ENCODE assay signal across 10 cellular contexts in genomic region chr19:55285225-55285890, GRCh38. TPM values are rescaled to one million over a fixed set of nuclear protein-coding genes. Genes with fewer than 3 reads are reported as not detected.
DNase-seq lines count a peak whose midpoint lies in the region; ATAC-seq and TF ChIP-seq lines count a peak whose summit lies in the region.
"Had no signal": no experiment of that assay in that cellular context is flagged by ENCODE, and none has a peak within 500 bp of the region (broad histone marks: within the 10 kb centered on the region; RNA-seq: fewer than 3 reads in every experiment).

No MANE protein-coding gene starts in this region.

- no peaks in the 10 kb centered on the region for H3K36me3 Mint-ChIP-seq in CD14-positive monocyte

- H3K27ac ChIP-seq in Panc1 (ENCODE audit: low read length) (no peak overlapping the region), fibroblast of lung (ENCODE audit: insufficient read depth, low read length) (no peak overlapping the region), parathyroid adenoma (peak overlapping the region; percentile 56)

- CTCF ChIA-PET in Panc1 (lab: Charles Lee), result no interaction called here

- H3K9ac ChIP-seq in fibroblast of lung (ENCODE audit: insufficient read depth, low read length) (no peak overlapping the region), parathyroid adenoma (peak overlapping the region; percentile 46)

- no peaks in the 10 kb centered on the region for H4K20me1 ChIP-seq in fibroblast of lung (ENCODE audit: control insufficient read depth, extremely low read depth, insufficient read depth, low read length)

- in situ Hi-C loops in Panc1 (cut with HindIII; ENCODE audit: low pct_unique_long_range_greater_than_20kb, low sequenced_read_pairs), result no loop called here

- peaks cover 16 to 25% (median 19%) of the 10 kb centered on the region in 3 donors for H3K27me3 Mint-ChIP-seq in CD14-positive monocyte (ENCODE audit: low read depth in 3 of 3)

- intact Hi-C loops in Panc1 (cut with micrococcal nuclease; ENCODE audit: unreplicated experiment), result no loop called here
- intact Hi-C loops in CD14-positive monocyte (cut with micrococcal nuclease), result loop anchor here in 1 of 2 donors (5.0 kb wide), 1 partner anchor 33 kb away; no protein-coding TSS in a partner anchor

- no TSS peak for BruUV-seq in Panc1 (replicated peaks; lab: Mats Ljungman, UMichigan)

- peaks cover 0 to 5% (median 0%) of the 10 kb centered on the region in 7 donors for H3K9me3 Mint-ChIP-seq in CD14-positive monocyte

- H3K27ac Mint-ChIP-seq in CD14-positive monocyte, result no peak overlapping the region

- TF ChIP-seq CTCF in Panc1 (IDR thresholded peaks at IDR 0.05) (no peak), fibroblast of lung (conservative IDR thresholded peaks at IDR 0.05 in 1 of 2, IDR thresholded peaks at IDR 0.05 in 1 of 2; ENCODE audit: low read depth in 1 of 2, low read length in 2 of 2) (no peak), parathyroid adenoma (IDR thresholded peaks at IDR 0.05) (no peak), CD14-positive monocyte (IDR thresholded peaks at IDR 0.05) (no peak)

- no peaks in the 10 kb centered on the region for H3K79me2 ChIP-seq in fibroblast of lung (ENCODE audit: control insufficient read depth, insufficient read depth, low read length)
- H3K79me2 ChIP-seq in parathyroid adenoma, result no peaks in the 10 kb centered on the region

- no peaks in the 10 kb centered on the region for H3K36me3 ChIP-seq in Panc1 (ENCODE audit: control insufficient read depth, insufficient read depth, low read length)
- H3K36me3 ChIP-seq in fibroblast of lung (ENCODE audit: control insufficient read depth, insufficient read depth, low read length), result peaks cover 5% of the 10 kb centered on the region
- H3K36me3 ChIP-seq in parathyroid adenoma (ENCODE audit: control insufficient read depth, insufficient read depth, low read length), result no peaks in the 10 kb centered on the region

- peak overlapping the region in 1 of 2 experiments; percentile 26; a peak in 3 of 4 replicates for H3K4me3 ChIP-seq in Panc1 (ENCODE audit: low read depth in 2 of 2, low read length in 2 of 2)
- peak overlapping the region; percentile 29 to 52 (median 42) for H3K4me3 ChIP-seq in fibroblast of lung (replicated peaks in 1 of 4; ENCODE audit: control extremely low read depth in 1 of 4, insufficient read depth in 1 of 4, low read depth in 3 of 4, low read length in 4 of 4)
- H3K4me3 ChIP-seq in parathyroid adenoma (ENCODE audit: low read depth, low read length), result peak overlapping the region; percentile 43

- H3K4me3 Mint-ChIP-seq in CD14-positive monocyte, result no peak overlapping the region

- H3K9me3 ChIP-seq in Panc1 (ENCODE audit: control insufficient read depth, insufficient read depth, low read depth, low read length) (no peaks in the 10 kb centered on the region), fibroblast of lung (ENCODE audit: control insufficient read depth, insufficient read depth, low read depth, low read length) (no peaks in the 10 kb centered on the region), parathyroid adenoma (ENCODE audit: control insufficient read depth, low read length) (no peaks in the 10 kb centered on the region)

- H3K4me1 ChIP-seq in Panc1 (ENCODE audit: control insufficient read depth, insufficient read depth, low read length) (peaks cover 19% of the 10 kb centered on the region), fibroblast of lung (ENCODE audit: control insufficient read depth, extremely low read depth, insufficient read depth, low read length) (peaks cover 3% of the 10 kb centered on the region), parathyroid adenoma (peaks cover 11% of the 10 kb centered on the region)

- H2AFZ ChIP-seq in fibroblast of lung (ENCODE audit: low read length), result peak overlapping the region; percentile 51
- peak overlapping the region; percentile 63 for H2AFZ ChIP-seq in parathyroid adenoma

- no peaks in the 10 kb centered on the region for H3K27me3 ChIP-seq in Panc1 (ENCODE audit: control insufficient read depth, insufficient read depth, low read length)
- no peaks in the 10 kb centered on the region for H3K27me3 ChIP-seq in fibroblast of lung (ENCODE audit: control insufficient read depth, insufficient read depth, low read length)
- no peaks in the 10 kb centered on the region for H3K27me3 ChIP-seq in parathyroid adenoma (ENCODE audit: control insufficient read depth, insufficient read depth, low read length)

- POLR2A ChIA-PET in Panc1 (lab: Charles Lee), result interaction anchor here (0.7 kb wide), 1 partner anchor 78 kb away, joined by 12 read pairs; no protein-coding TSS in a partner anchor

- DNase-seq in EH (ENCODE audit: low read depth) (peak; percentile 20), Panc1 (ENCODE audit: low read depth, low spot score) (no peak), fibroblast of lung (ENCODE audit: low read depth in 2 of 2) (peak in 1 of 2 donors; percentile 9), NCI-H2227 treated with DMSO at 0.1 percent for 48 hours (lab: John Stamatoyannopoulos, UW) (no peak), SKM-1 (lab: John Stamatoyannopoulos, UW; ENCODE audit: unreplicated experiment) (no peak), COLO829 (ENCODE audit: low spot score) (no peak), CD14-positive monocyte (ENCODE audit: low spot score) (no peak)
- DNase-seq: amniotic stem cell, SW 1271 had no signal

- peaks cover 11% of the 10 kb centered on the region for H3K4me1 Mint-ChIP-seq in CD14-positive monocyte

- peak overlapping the region; percentile 80 for H3K4me2 ChIP-seq in fibroblast of lung (ENCODE audit: extremely low read depth, insufficient read depth, low read length)
- peak overlapping the region; percentile 73 for H3K4me2 ChIP-seq in parathyroid adenoma (ENCODE audit: low read length)

- ATAC-seq in Panc1, result peak; percentile 43

RNA-seq across cellular contexts. Expression of gene BRSK1, which starts 1.6 kb away (rescaled TPM):
- total RNA-seq in Panc1 (2021; ENCODE audit: unreplicated experiment) (7.9 TPM), fibroblast of lung (3.9 and 5.1 TPM in 2 replicates)
- polyA plus RNA-seq in Panc1 (2012; ENCODE audit: insufficient read length), result 17.0 TPM
- polyA plus RNA-seq in fibroblast of lung (5.1 and 8.4 TPM in 2 replicates), CD14-positive monocyte (not detected)
- polyA plus RNA-seq in fibroblast of lung (2012), result 3.2 and 4.5 TPM in 2 replicates
- 5.6 TPM in 2 replicates for polyA minus RNA-seq in fibroblast of lung (ENCODE audit: low replicate concordance)

RNA-seq across cellular contexts. Expression of gene HSPBP1, which starts 5.4 kb away (rescaled TPM):
- total RNA-seq in Panc1 (2021; ENCODE audit: unreplicated experiment), result 84.2 TPM
- polyA plus RNA-seq in Panc1 (2012; ENCODE audit: insufficient read length), result 155 TPM
- 19.8 and 21.5 TPM in 2 replicates for total RNA-seq in fibroblast of lung
- 12.5 and 15.8 TPM in 2 replicates for polyA plus RNA-seq in fibroblast of lung
- polyA plus RNA-seq in fibroblast of lung (2012), result 26.9 and 42.7 TPM in 2 replicates
- polyA minus RNA-seq in fibroblast of lung (ENCODE audit: low replicate concordance), result 20.4 and 22.7 TPM in 2 replicates
- polyA plus RNA-seq in CD14-positive monocyte, result 10 to 100 TPM; 15.3 to 17.0 TPM

RNA-seq across cellular contexts. Expression of gene PPP6R1, which starts 26.5 kb away (rescaled TPM):
- total RNA-seq in Panc1 (2021; ENCODE audit: unreplicated experiment), result 172 TPM
- 174 TPM for polyA plus RNA-seq in Panc1 (2012; ENCODE audit: insufficient read length)
- 19.3 and 34.0 TPM in 2 replicates for total RNA-seq in fibroblast of lung
- 28.5 and 43.1 TPM in 2 replicates for polyA plus RNA-seq in fibroblast of lung
- polyA plus RNA-seq in fibroblast of lung (2012), result 31.9 and 51.3 TPM in 2 replicates
- polyA minus RNA-seq in fibroblast of lung (ENCODE audit: low replicate concordance), result 114 and 154 TPM in 2 replicates
- 10 to 100 TPM; 16.9 to 22.0 TPM for polyA plus RNA-seq in CD14-positive monocyte

RNA-seq across cellular contexts. Expression of gene TMEM150B, which starts 39.8 kb away (rescaled TPM):
- total RNA-seq in Panc1 (2021; ENCODE audit: unreplicated experiment) (not detected), fibroblast of lung (not detected in 2 replicates)
- polyA plus RNA-seq in Panc1 (2012; ENCODE audit: insufficient read length), result 0.28 TPM
- polyA plus RNA-seq in fibroblast of lung (not detected in 2 replicates), CD14-positive monocyte (10 to 100 TPM; 10.1 to 11.2 TPM)
- polyA plus RNA-seq in fibroblast of lung (2012), result not detected in 2 replicates
- not detected in 2 replicates for polyA minus RNA-seq in fibroblast of lung (ENCODE audit: low replicate concordance)

RNA-seq across cellular contexts. Expression of gene KMT5C, which starts 54.3 kb away (rescaled TPM):
- total RNA-seq in Panc1 (2021; ENCODE audit: unreplicated experiment) (30.6 TPM), fibroblast of lung (4.1 and 4.6 TPM in 2 replicates)
- polyA plus RNA-seq in Panc1 (2012; ENCODE audit: insufficient read length), result 27.7 TPM
- polyA plus RNA-seq in fibroblast of lung (1.9 and 2.5 TPM in 2 replicates), CD14-positive monocyte (1 to 10 TPM in 1 of 2 donors, under 1 TPM in 1; 0.89 to 1.5 TPM)
- polyA plus RNA-seq in fibroblast of lung (2012), result 1.8 and 2.0 TPM in 2 replicates
- polyA minus RNA-seq in fibroblast of lung (ENCODE audit: low replicate concordance), result 0.39 and 1.0 TPM in 2 replicates
